Comparison of ENCODE assay signal across 13 cellular contexts in the genomic region with DNA sequence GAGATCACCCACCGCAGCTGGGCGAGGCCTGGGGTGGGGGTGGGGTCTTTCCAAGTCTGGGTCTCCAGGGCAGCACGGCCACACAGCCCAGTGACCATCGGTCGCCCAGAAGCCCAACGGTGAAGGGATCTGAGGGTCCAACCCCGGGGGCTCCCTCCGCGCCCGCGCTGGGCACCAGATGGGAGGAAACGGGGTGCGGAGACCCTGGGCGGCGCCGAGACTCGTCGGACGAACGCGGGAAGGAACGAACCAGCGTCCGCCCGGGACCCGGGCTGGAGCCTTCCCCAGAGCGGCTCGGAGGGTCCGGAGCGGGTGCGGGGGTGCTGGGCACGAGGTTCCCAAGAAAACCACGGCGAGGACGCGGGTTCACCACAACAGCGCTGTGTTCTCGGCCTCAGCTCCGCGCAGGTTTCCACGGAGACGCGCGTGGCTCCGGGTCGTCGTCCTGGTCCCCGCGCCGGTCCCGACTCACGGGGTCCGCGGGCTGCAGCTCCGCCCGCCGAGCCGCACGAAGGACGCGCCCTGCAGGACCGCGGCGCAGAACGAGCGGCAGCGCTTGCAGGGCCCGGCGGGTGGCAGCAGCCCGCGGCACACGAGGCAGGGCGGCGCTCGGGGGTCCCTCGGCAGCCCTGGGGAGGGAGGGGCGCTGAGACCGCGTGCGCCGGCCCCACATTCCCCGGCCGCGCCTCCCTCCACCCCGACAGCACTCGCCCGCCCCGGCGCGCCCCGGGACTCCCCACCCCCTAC. TPM values are rescaled to one million over a fixed set of nuclear protein-coding genes. Genes with fewer than 3 reads are reported as not detected.
DNase-seq lines count a peak whose midpoint lies in the region; ATAC-seq and TF ChIP-seq lines count a peak whose summit lies in the region.
"Had no signal": no experiment of that assay in that cellular context is flagged by ENCODE, and none has a peak within 500 bp of the region (broad histone marks: within the 10 kb centered on the region; RNA-seq: fewer than 3 reads in every experiment).

No MANE protein-coding gene starts in this region.

- H3K4me1 ChIP-seq in right atrium auricular region: peaks cover 0 to 19% of the 10 kb centered on the region in 2 donors

- no peak for TF ChIP-seq CTCF in right atrium auricular region (IDR thresholded peaks at IDR 0.05)

- peak overlapping the region; percentile 52 for H3K4me3 Mint-ChIP-seq in T-helper 17 cell
- H3K4me3 Mint-ChIP-seq in stimulated activated naive CD8-positive, alpha-beta T cell treated with anti-CD3 and anti-CD28 coated beads, Interleukin-15, amount 100 ng/mL, for 72 hours: peak overlapping the region; percentile 68 to 80

- no peaks in the 10 kb centered on the region for H3K36me3 ChIP-seq in right atrium auricular region

- H3K4me3 ChIP-seq in right atrium auricular region (peak overlapping the region in 1 of 2 donors; percentile 7), iPS-18c (ENCODE audit: insufficient read depth, low read depth, low read length) (peak overlapping the region; percentile 31)

- peaks cover 4% of the 10 kb centered on the region for H3K36me3 Mint-ChIP-seq in T-helper 17 cell (ENCODE audit: low read depth)
- H3K36me3 Mint-ChIP-seq: CD4-positive, CD25-positive, alpha-beta regulatory T cell had no signal

- no peak overlapping the region for H3K27ac Mint-ChIP-seq in T-helper 17 cell
- no peak overlapping the region for H3K27ac Mint-ChIP-seq in stimulated activated naive CD8-positive, alpha-beta T cell treated with anti-CD3 and anti-CD28 coated beads, Interleukin-15, amount 100 ng/mL, for 72 hours

- H3K27ac ChIP-seq in right atrium auricular region: no peak overlapping the region

- no peak for ATAC-seq in Right ventricle myocardium superior (ENCODE audit: poor library complexity)
- ATAC-seq in T-helper 17 cell: no peak
- no peak for ATAC-seq in stimulated activated naive CD8-positive, alpha-beta T cell treated with anti-CD3 and anti-CD28 coated beads, Interleukin-15, amount 100 ng/mL, for 72 hours
- ATAC-seq in HG03039 (IDR thresholded peaks at IDR 0.05; ENCODE audit: unreplicated experiment): no peak

- intact Hi-C loops in Right ventricle myocardium superior (cut with DNase I): no loop called here

- peaks cover 34% of the 10 kb centered on the region for H3K27me3 Mint-ChIP-seq in T-helper 17 cell
- H3K27me3 Mint-ChIP-seq in stimulated activated naive CD8-positive, alpha-beta T cell treated with anti-CD3 and anti-CD28 coated beads, Interleukin-15, amount 100 ng/mL, for 72 hours: peaks cover 18% of the 10 kb centered on the region

- peaks cover 23% of the 10 kb centered on the region for H3K4me1 Mint-ChIP-seq in T-helper 17 cell
- peaks cover 82% of the 10 kb centered on the region for H3K4me1 Mint-ChIP-seq in stimulated activated naive CD8-positive, alpha-beta T cell treated with anti-CD3 and anti-CD28 coated beads, Interleukin-15, amount 100 ng/mL, for 72 hours

- peaks cover 0 to 5% of the 10 kb centered on the region in 2 donors for H3K9me3 Mint-ChIP-seq in stimulated activated naive CD8-positive, alpha-beta T cell treated with anti-CD3 and anti-CD28 coated beads, Interleukin-15, amount 100 ng/mL, for 72 hours
- H3K9me3 Mint-ChIP-seq: CD4-positive, CD25-positive, alpha-beta regulatory T cell had no signal

- H3K27me3 ChIP-seq in right atrium auricular region: peaks cover 7 to 41% of the 10 kb centered on the region in 2 donors

- H3K9me3 ChIP-seq in right atrium auricular region (no peaks in the 10 kb centered on the region), T-helper 17 cell (ENCODE audit: control insufficient read depth, low read length, poor library complexity, severe bottlenecking) (no peaks in the 10 kb centered on the region), iPS-18c (ENCODE audit: control insufficient read depth, insufficient read depth, low read length) (no peaks in the 10 kb centered on the region)

- DNase-seq in Right ventricle myocardium superior (peak; percentile 27), right atrium auricular region (ENCODE audit: low spot score) (no peak), T-helper 17 cell (peak in 2 of 3 donors; percentile 8 to 17), hypothalamus (lab: John Stamatoyannopoulos, UW) (no peak), kidney tubule cell (ENCODE audit: low spot score) (no peak)
- DNase-seq in stimulated activated naive CD8-positive, alpha-beta T cell treated with anti-CD3 and anti-CD28 coated beads, Interleukin-15, amount 100 ng/mL, for 72 hours: peak in 1 of 2 donors; percentile 9
- DNase-seq: activated naive CD4-positive, alpha-beta T cell; NCI-H774 had no signal

RNA-seq across cellular contexts. Expression of a gene that starts 2.3 kb away (rescaled TPM):
- not detected for total RNA-seq in Right ventricle myocardium superior
- total RNA-seq in right atrium auricular region: not detected
- total RNA-seq in T-helper 17 cell: not detected
- total RNA-seq: SK-MEL-5 had no signal

RNA-seq across cellular contexts. Expression of a gene that starts 43.3 kb away (rescaled TPM):
- total RNA-seq in Right ventricle myocardium superior: not detected
- total RNA-seq in right atrium auricular region: not detected
- not detected for total RNA-seq in T-helper 17 cell
- total RNA-seq: CD4-positive, CD25-positive, alpha-beta regulatory T cell; fibroblast of lung; SK-MEL-5 had no signal

RNA-seq across cellular contexts. Expression of a gene that starts 54.3 kb away (rescaled TPM):
- total RNA-seq in Right ventricle myocardium superior (61.5 TPM), right atrium auricular region (10 to 100 TPM; 64.5 to 66.9 TPM), T-helper 17 cell (100 to 1,000 TPM; 227 to 241 TPM)

Comparison
In these comparisons a context has a peak if more than half of its experiments do, and no peak if none do; other contexts are left out.
1. DNase-seq: peak in Right ventricle myocardium superior (single experiment) and T-helper 17 cell (2 of 3); none in right atrium auricular region (single experiment), hypothalamus (0 of 51) and kidney tubule cell (single experiment).